3 cellular contexts compared by ENCODE assay signal in the genomic region with DNA sequence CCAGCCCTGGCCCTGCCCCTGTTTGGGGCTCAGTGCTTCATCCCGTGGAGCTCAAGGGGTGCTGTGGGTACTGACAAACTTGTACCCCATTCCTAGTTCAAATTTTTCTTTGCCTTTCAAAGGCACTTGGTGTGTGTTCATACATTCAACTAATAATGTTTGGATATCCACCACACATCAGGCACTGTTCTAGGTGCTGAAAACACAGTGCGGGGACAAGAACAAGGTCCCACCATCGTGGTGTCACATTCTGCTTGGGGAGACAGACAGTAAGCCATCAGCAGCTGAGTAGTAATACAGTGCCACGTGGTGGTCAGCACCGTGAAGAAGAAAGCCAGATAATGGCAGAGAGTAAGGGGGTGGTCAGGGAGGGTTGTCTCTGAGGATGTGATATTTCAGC.
TF ChIP-seq lines count a peak whose summit lies in the region.

No MANE protein-coding gene starts in this region.

TF ChIP-seq in SK-N-SH, 30 proteins besides CTCF, POLR2A, EP300 and RAD21:
- TF ChIP-seq, protein P1, sequence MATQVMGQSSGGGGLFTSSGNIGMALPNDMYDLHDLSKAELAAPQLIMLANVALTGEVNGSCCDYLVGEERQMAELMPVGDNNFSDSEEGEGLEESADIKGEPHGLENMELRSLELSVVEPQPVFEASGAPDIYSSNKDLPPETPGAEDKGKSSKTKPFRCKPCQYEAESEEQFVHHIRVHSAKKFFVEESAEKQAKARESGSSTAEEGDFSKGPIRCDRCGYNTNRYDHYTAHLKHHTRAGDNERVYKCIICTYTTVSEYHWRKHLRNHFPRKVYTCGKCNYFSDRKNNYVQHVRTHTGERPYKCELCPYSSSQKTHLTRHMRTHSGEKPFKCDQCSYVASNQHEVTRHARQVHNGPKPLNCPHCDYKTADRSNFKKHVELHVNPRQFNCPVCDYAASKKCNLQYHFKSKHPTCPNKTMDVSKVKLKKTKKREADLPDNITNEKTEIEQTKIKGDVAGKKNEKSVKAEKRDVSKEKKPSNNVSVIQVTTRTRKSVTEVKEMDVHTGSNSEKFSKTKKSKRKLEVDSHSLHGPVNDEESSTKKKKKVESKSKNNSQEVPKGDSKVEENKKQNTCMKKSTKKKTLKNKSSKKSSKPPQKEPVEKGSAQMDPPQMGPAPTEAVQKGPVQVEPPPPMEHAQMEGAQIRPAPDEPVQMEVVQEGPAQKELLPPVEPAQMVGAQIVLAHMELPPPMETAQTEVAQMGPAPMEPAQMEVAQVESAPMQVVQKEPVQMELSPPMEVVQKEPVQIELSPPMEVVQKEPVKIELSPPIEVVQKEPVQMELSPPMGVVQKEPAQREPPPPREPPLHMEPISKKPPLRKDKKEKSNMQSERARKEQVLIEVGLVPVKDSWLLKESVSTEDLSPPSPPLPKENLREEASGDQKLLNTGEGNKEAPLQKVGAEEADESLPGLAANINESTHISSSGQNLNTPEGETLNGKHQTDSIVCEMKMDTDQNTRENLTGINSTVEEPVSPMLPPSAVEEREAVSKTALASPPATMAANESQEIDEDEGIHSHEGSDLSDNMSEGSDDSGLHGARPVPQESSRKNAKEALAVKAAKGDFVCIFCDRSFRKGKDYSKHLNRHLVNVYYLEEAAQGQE (IDR thresholded peaks at IDR 0.05; ENCODE audit: low read depth, low read length), result peak; percentile 63; the same call in 1 of the 2 replicates
- no peak for TF ChIP-seq MEF2A (IDR thresholded peaks at IDR 0.05; ENCODE audit: borderline replicate concordance, low read depth)

TF ChIP-seq in SK-N-SH treated with all-trans-retinoic acid at 6 μM for 48 hours, 23 proteins besides CTCF, POLR2A, EP300 and RAD21:
- no peak for TF ChIP-seq ZC3H10 (CRISPR knock-in tag; IDR thresholded peaks at IDR 0.05)
- no peak for TF ChIP-seq PPARA (CRISPR knock-in tag; IDR thresholded peaks at IDR 0.05; ENCODE audit: borderline replicate concordance)

TF ChIP-seq in GM12878, 131 proteins besides CTCF, POLR2A, EP300 and RAD21:
- no peak for TF ChIP-seq IKZF1 (conservative IDR thresholded peaks at IDR 0.05)
- no peak for TF ChIP-seq FOXM1 (IDR thresholded peaks at IDR 0.05; ENCODE audit: low read depth, low read length)
- TF ChIP-seq, protein P1 (IDR thresholded peaks at IDR 0.05; ENCODE audit: low read depth, low read length), result peak; percentile 75
- TF ChIP-seq YBX1 (IDR thresholded peaks at IDR 0.05), result no peak
TF ChIP-seq in GM12878: peak in this region for 1.
